Comparison of ENCODE assay signal across 1 cellular context in the genomic region with DNA sequence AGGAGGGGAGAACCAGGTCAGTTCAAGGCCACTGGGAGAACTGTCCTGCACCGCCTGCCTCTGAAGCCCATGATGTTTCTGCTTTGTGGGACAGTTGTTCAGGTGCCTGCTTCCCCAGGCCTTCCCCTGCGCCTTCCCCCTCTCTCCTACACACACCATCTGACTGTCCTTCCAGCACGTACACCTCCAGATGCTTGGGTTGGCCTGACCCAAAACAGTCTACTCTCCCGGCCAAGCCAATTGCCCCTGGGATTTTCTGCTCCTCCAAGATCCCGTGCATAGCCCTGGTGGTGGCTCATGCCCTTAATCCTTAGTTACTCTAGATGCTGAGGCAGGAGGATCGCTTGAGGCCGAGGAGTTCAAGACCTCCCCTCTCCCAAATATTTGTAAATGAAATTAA.
TF ChIP-seq lines count a peak whose summit lies in the region.

No MANE protein-coding gene starts in this region.

TF ChIP-seq in K562, 482 proteins besides CTCF, POLR2A, EP300 and RAD21:
- TF ChIP-seq CHD1 (IDR thresholded peaks at IDR 0.05; ENCODE audit: low read length) (no peak), KAT7 (CRISPR knock-in tag; IDR thresholded peaks at IDR 0.05; ENCODE audit: borderline replicate concordance) (no peak)
- TF ChIP-seq, protein P1, sequence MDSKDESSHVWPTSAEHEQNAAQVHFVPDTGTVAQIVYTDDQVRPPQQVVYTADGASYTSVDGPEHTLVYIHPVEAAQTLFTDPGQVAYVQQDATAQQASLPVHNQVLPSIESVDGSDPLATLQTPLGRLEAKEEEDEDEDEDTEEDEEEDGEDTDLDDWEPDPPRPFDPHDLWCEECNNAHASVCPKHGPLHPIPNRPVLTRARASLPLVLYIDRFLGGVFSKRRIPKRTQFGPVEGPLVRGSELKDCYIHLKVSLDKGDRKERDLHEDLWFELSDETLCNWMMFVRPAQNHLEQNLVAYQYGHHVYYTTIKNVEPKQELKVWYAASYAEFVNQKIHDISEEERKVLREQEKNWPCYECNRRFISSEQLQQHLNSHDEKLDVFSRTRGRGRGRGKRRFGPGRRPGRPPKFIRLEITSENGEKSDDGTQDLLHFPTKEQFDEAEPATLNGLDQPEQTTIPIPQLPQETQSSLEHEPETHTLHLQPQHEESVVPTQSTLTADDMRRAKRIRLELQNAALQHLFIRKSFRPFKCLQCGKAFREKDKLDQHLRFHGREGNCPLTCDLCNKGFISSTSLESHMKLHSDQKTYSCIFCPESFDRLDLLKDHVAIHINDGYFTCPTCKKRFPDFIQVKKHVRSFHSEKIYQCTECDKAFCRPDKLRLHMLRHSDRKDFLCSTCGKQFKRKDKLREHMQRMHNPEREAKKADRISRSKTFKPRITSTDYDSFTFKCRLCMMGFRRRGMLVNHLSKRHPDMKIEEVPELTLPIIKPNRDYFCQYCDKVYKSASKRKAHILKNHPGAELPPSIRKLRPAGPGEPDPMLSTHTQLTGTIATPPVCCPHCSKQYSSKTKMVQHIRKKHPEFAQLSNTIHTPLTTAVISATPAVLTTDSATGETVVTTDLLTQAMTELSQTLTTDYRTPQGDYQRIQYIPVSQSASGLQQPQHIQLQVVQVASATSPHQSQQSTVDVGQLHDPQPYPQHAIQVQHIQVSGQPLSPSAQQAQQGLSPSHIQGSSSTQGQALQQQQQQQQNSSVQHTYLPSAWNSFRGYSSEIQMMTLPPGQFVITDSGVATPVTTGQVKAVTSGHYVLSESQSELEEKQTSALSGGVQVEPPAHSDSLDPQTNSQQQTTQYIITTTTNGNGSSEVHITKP (IDR thresholded peaks at IDR 0.05; ENCODE audit: partially characterized antibody) = peak; percentile 41
